ENCODE assay signal across 11 cellular contexts in genomic region chr11:68954970-68955958, GRCh38. TPM values are rescaled to one million over a fixed set of nuclear protein-coding genes. Genes with fewer than 3 reads are reported as not detected.
A peak's percentile ranks its signal among the peaks of the same experiment; 100 is the strongest.
DNase-seq lines count a peak whose midpoint lies in the region; ATAC-seq, FAIRE-seq and TF ChIP-seq lines count a peak whose summit lies in the region.
"Had no signal": no experiment of that assay in that cellular context is flagged by ENCODE, and none has a peak within 500 bp of the region (broad histone marks: within the 10 kb centered on the region; RNA-seq: fewer than 3 reads in every experiment).

No MANE protein-coding gene starts in this region.

- no peaks in the 10 kb centered on the region for H3K9me3 ChIP-seq in H1 (ENCODE audit: insufficient read depth in 2 of 2, low read depth in 1 of 2, low read length in 1 of 2)
- no peaks in the 10 kb centered on the region for H3K9me3 ChIP-seq in mucosa of descending colon
- H3K9me3 ChIP-seq in vagina, result no peaks in the 10 kb centered on the region

- no peak for FAIRE-seq in H1 (lab: Jason Lieb, UNC)
- FAIRE-seq: TTC549 had no signal

- no peaks in the 10 kb centered on the region for H4K20me1 ChIP-seq in H1 (replicated peaks in 1 of 2; ENCODE audit: control insufficient read depth in 1 of 2, insufficient read depth in 2 of 2, low read length in 2 of 2)

- H3K14ac ChIP-seq in H1 (ENCODE audit: insufficient read length), result no peak overlapping the region

- no peak overlapping the region for H3K9ac ChIP-seq in H1 (replicated peaks in 1 of 4; ENCODE audit: extremely low read depth in 1 of 4, low read depth in 3 of 4, low read length in 3 of 4)

- peak; percentile 78 for DNase-seq in Right ventricle myocardium inferior (ENCODE audit: missing footprints)
- DNase-seq in cardiac septum (ENCODE audit: low spot score), result no peak
- DNase-seq in H1 (ENCODE audit: low read depth in 1 of 2, low spot score in 2 of 2), result peak in 1 of 2 experiments; percentile 61
- peak; percentile 78 to 80 (median 79) for DNase-seq in mucosa of descending colon
- DNase-seq in vagina (ENCODE audit: extremely low spot score in 2 of 2), result no peak
- DNase-seq in activated CD8-positive, alpha-beta memory T cell treated with anti-CD3 and anti-CD28 coated beads, Interleukin-2, amount 50 U/mL, for 48 hours, result no peak
- no peak for DNase-seq in LoVo (ENCODE audit: low spot score)
- DNase-seq: amygdala, NCI-H1436 had no signal

- no peak overlapping the region for H3K56ac ChIP-seq in H1 (replicated peaks; ENCODE audit: insufficient read length, low read depth, low read length)

- TF ChIP-seq CTCF in H1 (IDR thresholded peaks at IDR 0.05; ENCODE audit: control extremely low read depth in 1 of 3, insufficient read depth in 1 of 3, low read depth in 1 of 3, low read length in 3 of 3) (peak in 2 of 3 experiments; percentile 15 to 24; a peak in 2 of 4 replicates), mucosa of descending colon (IDR thresholded peaks at IDR 0.05) (no peak), vagina (IDR thresholded peaks at IDR 0.05) (no peak)

- H3K27ac ChIP-seq in H1 (ENCODE audit: low read depth, low read length), result no peak overlapping the region
- no peak overlapping the region for H3K27ac ChIP-seq in vagina

- H2BK120ac ChIP-seq in H1 (replicated peaks; ENCODE audit: low read depth, low read length), result no peak overlapping the region

- no peaks in the 10 kb centered on the region for H3K79me2 ChIP-seq in H1 (ENCODE audit: control insufficient read depth in 1 of 2, insufficient read depth in 2 of 2, low read length in 2 of 2)

- peaks cover 0 to 15% (median 6%) of the 10 kb centered on the region in 4 experiments; a peak in 5 of 7 replicates for H3K4me1 ChIP-seq in H1 (replicated peaks in 1 of 4; ENCODE audit: control insufficient read depth in 3 of 4, insufficient read depth in 4 of 4, low read length in 3 of 4)
- H3K4me1 ChIP-seq in mucosa of descending colon (ENCODE audit: low read depth), result peaks cover 11% of the 10 kb centered on the region
- peaks cover 10% of the 10 kb centered on the region for H3K4me1 ChIP-seq in vagina

- no peak overlapping the region for H2AK5ac ChIP-seq in H1 (ENCODE audit: low read depth, low read length)

- H3K4ac ChIP-seq in H1 (replicated peaks; ENCODE audit: insufficient read length, low read depth, low read length), result no peak overlapping the region

- TF ChIP-seq RAD21 in H1 (IDR thresholded peaks at IDR 0.05 in 1 of 2, conservative IDR thresholded peaks at IDR 0.05 in 1 of 2; ENCODE audit: low read depth in 2 of 2, low read length in 2 of 2), result peak; percentile 19 to 20; a peak in 3 of 4 replicates

- H3K4me3 ChIP-seq in H1 (ENCODE audit: extremely low read depth in 1 of 4, insufficient read depth in 2 of 4, low read depth in 3 of 4, low read length in 4 of 4) (no peak overlapping the region), mucosa of descending colon (no peak overlapping the region), vagina (peak overlapping the region; percentile 13 to 17)

- no peak overlapping the region for H4K5ac ChIP-seq in H1 (ENCODE audit: insufficient read length, low read depth, low read length)

- ATAC-seq in Right ventricle myocardium inferior (peak; percentile 53), mucosa of descending colon (peak; percentile 95), HG03460 (IDR thresholded peaks at IDR 0.05; ENCODE audit: unreplicated experiment) (no peak)

- H2BK5ac ChIP-seq in H1 (ENCODE audit: low read depth, low read length), result 0 out of 2 replicates have a peak overlapping the region, but pooled peaks have one; percentile 21

- 80% methylated on average over 34 of the region's 34 CpGs; no CpG with 5 or more reads in 1 of the 2 experiments for WGBS in H1 (ENCODE audit: extremely low coverage in 1 of 2, insufficient coverage in 1 of 2, insufficient read length in 1 of 2, insufficient replicate concordance in 2 of 2, low coverage in 1 of 2, low lambda C conversion rate in 2 of 2, missing lambda C conversion rate in 1 of 2), 2 experiments

- no peak overlapping the region for H3K4me2 ChIP-seq in H1 (ENCODE audit: insufficient read depth in 1 of 2, low read depth in 2 of 2, low read length in 2 of 2)

- POLR2A ChIA-PET in H1 (lab: Charles Lee; ENCODE audit: partially characterized antibody), result interaction anchor here (1.0 kb wide), 1 partner anchor 18 kb away, joined by 3 read pairs; no protein-coding TSS in a partner anchor

- CTCF ChIA-PET in H1 (lab: Charles Lee; ENCODE audit: partially characterized antibody), result interaction anchor here (0.6 to 2.6 kb wide), 25 partner anchors 8 to 757 kb away, joined by 3 to 13 read pairs (median 4); partner anchors contain the start of genes MRGPRD and MRGPRF

- no peak overlapping the region; the same call in 1 of the 2 replicates for H3K18ac ChIP-seq in H1 (ENCODE audit: extremely low read depth, low read length)

- no peak overlapping the region for H3K23ac ChIP-seq in H1 (ENCODE audit: insufficient read length)

- 0 out of 2 replicates have a peak overlapping the region, but pooled peaks have one; percentile 42 for H2BK12ac ChIP-seq in H1 (ENCODE audit: low read depth, low read length)

- peak overlapping the region; percentile 31 for H4K8ac ChIP-seq in H1 (ENCODE audit: extremely low read depth, insufficient read depth, low read length)

- no peaks in the 10 kb centered on the region for H3K79me1 ChIP-seq in H1 (ENCODE audit: low read depth, low read length)

- H3K27me3 ChIP-seq in H1 (replicated peaks in 1 of 4; ENCODE audit: control insufficient read depth in 3 of 4, extremely low read depth in 1 of 4, insufficient read depth in 3 of 4, low read length in 3 of 4) (no peaks in the 10 kb centered on the region), vagina (no peaks in the 10 kb centered on the region)

- H3K36me3 ChIP-seq in H1 (ENCODE audit: control insufficient read depth in 2 of 4, insufficient read depth in 4 of 4, low read length in 3 of 4), result no peaks in the 10 kb centered on the region
- H3K36me3 ChIP-seq in mucosa of descending colon (ENCODE audit: low read depth), result no peaks in the 10 kb centered on the region
- no peaks in the 10 kb centered on the region for H3K36me3 ChIP-seq in vagina

- no peak overlapping the region for H4K91ac ChIP-seq in H1 (replicated peaks; ENCODE audit: insufficient read length, low read length)

- H3K23me2 ChIP-seq in H1 (ENCODE audit: low read depth, low read length), result no peaks in the 10 kb centered on the region

- H2AFZ ChIP-seq in H1 (ENCODE audit: low read length), result 0 out of 2 replicates have a peak overlapping the region, but pooled peaks have one; percentile 16

- H2BK20ac ChIP-seq in H1 (ENCODE audit: low read length), result no peak overlapping the region

- H2BK15ac ChIP-seq in H1 (ENCODE audit: low read length), result no peak overlapping the region

- TF ChIP-seq EP300 in H1 (IDR thresholded peaks at IDR 0.05; ENCODE audit: borderline replicate concordance in 1 of 2, low read depth in 2 of 2, low read length in 2 of 2), result no peak

- TF ChIP-seq POLR2A in H1 (IDR thresholded peaks at IDR 0.05; ENCODE audit: control extremely low read depth in 1 of 2, low read depth in 2 of 2, low read length in 2 of 2), result no peak
- TF ChIP-seq POLR2A in vagina (IDR thresholded peaks at IDR 0.05), result no peak

- intact Hi-C loops in Right ventricle myocardium inferior (cut with DNase I) (no loop called here), cardiac septum (cut with DNase I) (no loop called here), mucosa of descending colon (cut with DNase I, micrococcal nuclease) (no loop called here), vagina (cut with DNase I) (no loop called here)

RNA-seq across cellular contexts. Expression of gene MRGPRD, which starts 25.5 kb away (rescaled TPM):
- total RNA-seq in Right ventricle myocardium inferior (not detected), cardiac septum (not detected), mucosa of descending colon (under 1 TPM in 1 of 3 donors, not detected in 2; 0.41 TPM), vagina (not detected)
- not detected in 2 replicates for total RNA-seq in H1 (2021; fragmentation: NEBNext Ultra II Directional; extraction: Animal tissue kit (Norgen Biotek cat#: 25700))
- not detected in 2 replicates for polyA plus RNA-seq in H1 (2011; rRNA removed)
- polyA plus RNA-seq in H1 (2011; cell fraction: cytosol; rRNA removed), result not detected
- polyA plus RNA-seq in H1 (2011; cell fraction: nucleus; rRNA removed), result not detected
- polyA plus RNA-seq in H1 (2012, experiment 1 of 2), result not detected in 4 replicates
- polyA plus RNA-seq in H1 (2012, experiment 2 of 2), result not detected
- polyA plus RNA-seq in H1 (2013, experiment 1 of 2), result not detected
- not detected for polyA plus RNA-seq in H1 (2013, experiment 2 of 2)
- polyA minus RNA-seq in H1 (2011; rRNA and poly(A)+ RNA removed), result 0.24 TPM in 1 of 2 replicates, not detected in the other
- not detected for polyA minus RNA-seq in H1 (2011; cell fraction: cytosol; rRNA and poly(A)+ RNA removed)
- not detected for polyA minus RNA-seq in H1 (2011; cell fraction: nucleus; rRNA and poly(A)+ RNA removed)

RNA-seq across cellular contexts. Expression of gene IGHMBP2, which starts 51.6 kb away (rescaled TPM):
- total RNA-seq in Right ventricle myocardium inferior, result 13.8 TPM
- 12.3 TPM for total RNA-seq in cardiac septum
- 17.6 and 19.1 TPM in 2 replicates for total RNA-seq in H1 (2021; fragmentation: NEBNext Ultra II Directional; extraction: Animal tissue kit (Norgen Biotek cat#: 25700))
- polyA plus RNA-seq in H1 (2011; rRNA removed), result 8.4 and 11.5 TPM in 2 replicates
- polyA plus RNA-seq in H1 (2011; cell fraction: cytosol; rRNA removed), result 8.8 TPM
- 43.3 TPM for polyA plus RNA-seq in H1 (2011; cell fraction: nucleus; rRNA removed)
- 12.0 to 13.5 TPM (median 12.3 TPM) in 4 replicates for polyA plus RNA-seq in H1 (2012, experiment 1 of 2)
- polyA plus RNA-seq in H1 (2012, experiment 2 of 2), result 9.2 TPM
- polyA plus RNA-seq in H1 (2013, experiment 1 of 2), result 8.5 TPM
- polyA plus RNA-seq in H1 (2013, experiment 2 of 2), result 8.0 TPM
- 22.9 and 25.7 TPM in 2 replicates for polyA minus RNA-seq in H1 (2011; rRNA and poly(A)+ RNA removed)
- polyA minus RNA-seq in H1 (2011; cell fraction: cytosol; rRNA and poly(A)+ RNA removed), result 15.8 TPM
- polyA minus RNA-seq in H1 (2011; cell fraction: nucleus; rRNA and poly(A)+ RNA removed), result 38.1 TPM
- 10 to 100 TPM; 19.7 to 44.7 (median 25.8) TPM for total RNA-seq in mucosa of descending colon
- total RNA-seq in vagina, result 8.3 TPM

RNA-seq across cellular contexts. Expression of gene MRPL21, which starts 51.6 kb away (rescaled TPM):
- total RNA-seq in Right ventricle myocardium inferior (120 TPM), cardiac septum (58.0 TPM), mucosa of descending colon (10 to 100 TPM; 49.2 to 78.4 (median 72.6) TPM), vagina (68.5 TPM)
- total RNA-seq in H1 (2021; fragmentation: NEBNext Ultra II Directional; extraction: Animal tissue kit (Norgen Biotek cat#: 25700)), result 103 and 107 TPM in 2 replicates
- 72.0 and 102 TPM in 2 replicates for polyA plus RNA-seq in H1 (2011; rRNA removed)
- 103 TPM for polyA plus RNA-seq in H1 (2011; cell fraction: cytosol; rRNA removed)
- polyA plus RNA-seq in H1 (2011; cell fraction: nucleus; rRNA removed), result 65.0 TPM
- polyA plus RNA-seq in H1 (2012, experiment 1 of 2), result 87.9 to 110 TPM (median 103 TPM) in 4 replicates
- 154 TPM for polyA plus RNA-seq in H1 (2012, experiment 2 of 2)
- 114 TPM for polyA plus RNA-seq in H1 (2013, experiment 1 of 2)
- polyA plus RNA-seq in H1 (2013, experiment 2 of 2), result 114 TPM
- polyA minus RNA-seq in H1 (2011; rRNA and poly(A)+ RNA removed), result 33.9 and 40.8 TPM in 2 replicates
- polyA minus RNA-seq in H1 (2011; cell fraction: cytosol; rRNA and poly(A)+ RNA removed), result 27.4 TPM
- polyA minus RNA-seq in H1 (2011; cell fraction: nucleus; rRNA and poly(A)+ RNA removed), result 44.7 TPM

RNA-seq across cellular contexts. Expression of gene MRGPRF, which starts 57.8 kb away (rescaled TPM):
- total RNA-seq in Right ventricle myocardium inferior (7.6 TPM), cardiac septum (2.3 TPM), mucosa of descending colon (100 to 1,000 TPM in 1 of 3 donors, 10 to 100 TPM in 1, 1 to 10 TPM in 1; 4.7 to 117 (median 14.2) TPM), vagina (84.5 TPM)
- total RNA-seq in H1 (2021; fragmentation: NEBNext Ultra II Directional; extraction: Animal tissue kit (Norgen Biotek cat#: 25700)), result 11.0 and 11.9 TPM in 2 replicates
- 7.5 and 12.2 TPM in 2 replicates for polyA plus RNA-seq in H1 (2011; rRNA removed)
- polyA plus RNA-seq in H1 (2011; cell fraction: cytosol; rRNA removed), result 7.1 TPM
- 7.9 TPM for polyA plus RNA-seq in H1 (2011; cell fraction: nucleus; rRNA removed)
- 6.8 to 11.3 TPM (median 8.2 TPM) in 4 replicates for polyA plus RNA-seq in H1 (2012, experiment 1 of 2)
- 13.9 TPM for polyA plus RNA-seq in H1 (2012, experiment 2 of 2)
- 11.8 TPM for polyA plus RNA-seq in H1 (2013, experiment 1 of 2)
- polyA plus RNA-seq in H1 (2013, experiment 2 of 2), result 12.8 TPM
- polyA minus RNA-seq in H1 (2011; rRNA and poly(A)+ RNA removed), result 4.3 and 5.4 TPM in 2 replicates
- polyA minus RNA-seq in H1 (2011; cell fraction: cytosol; rRNA and poly(A)+ RNA removed), result 6.4 TPM
- polyA minus RNA-seq in H1 (2011; cell fraction: nucleus; rRNA and poly(A)+ RNA removed), result 7.7 TPM

Comparison
In these comparisons a context has a peak if more than half of its experiments do, and no peak if none do; other contexts are left out.
1. DNase-seq: peak in Right ventricle myocardium inferior (single experiment) and mucosa of descending colon (3 of 3); none in cardiac septum (single experiment), vagina (0 of 2), activated CD8-positive, alpha-beta memory T cell treated with anti-CD3 and anti-CD28 coated beads, Interleukin-2, amount 50 U/mL, for 48 hours (single experiment) and LoVo (single experiment).
2. H3K4me3 ChIP-seq: peak in vagina (2 of 2); none in H1 (0 of 4) and mucosa of descending colon (single experiment).
3. CTCF ChIP-seq: peak in H1 (2 of 3); none in mucosa of descending colon (single experiment) and vagina (0 of 3).